Comparison of ENCODE assay signal across 27 cellular contexts in the genomic region with DNA sequence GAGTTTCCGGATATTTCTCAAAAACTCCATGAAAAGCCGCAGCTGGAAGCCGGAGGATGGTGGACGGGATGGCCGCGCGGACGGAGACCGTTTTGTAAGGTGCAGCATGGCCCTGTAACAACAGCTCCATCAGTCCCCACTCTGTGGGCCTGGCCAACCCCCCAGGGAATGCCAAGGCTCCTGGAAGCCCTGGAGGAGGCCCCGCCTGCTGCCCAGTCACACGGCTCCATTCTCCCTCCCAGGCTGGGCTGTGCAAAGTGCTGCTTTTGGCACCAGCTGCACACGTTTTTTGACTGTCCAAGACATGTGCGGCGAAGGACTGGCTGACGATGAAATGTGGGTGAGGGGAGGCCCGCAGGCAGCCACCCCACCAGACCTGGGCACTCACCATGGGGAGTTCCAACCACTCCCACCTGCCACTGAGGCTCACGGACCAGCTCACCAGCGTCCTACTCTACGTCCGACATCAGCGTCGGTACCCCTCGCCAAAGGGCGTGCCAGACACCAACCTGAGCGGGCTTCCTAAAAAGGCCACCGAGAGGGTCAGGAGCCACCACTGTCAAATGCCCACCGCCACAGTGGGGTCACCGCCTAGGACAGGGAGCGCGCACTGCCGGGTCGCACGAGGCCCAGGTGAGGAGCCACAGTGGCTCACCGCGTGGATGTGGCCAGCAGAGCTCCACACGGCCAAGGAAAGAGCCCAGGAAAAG.
"Had no signal": no experiment of that assay in that cellular context is flagged by ENCODE, and none has a peak within 500 bp of the region (broad histone marks: within the 10 kb centered on the region; RNA-seq: fewer than 3 reads in every experiment).

No MANE protein-coding gene starts in this region.

- H3K9ac ChIP-seq: neural progenitor cell had no signal

- H3K4me1 ChIP-seq: lower lobe of right lung, neural progenitor cell, sigmoid colon, testis, tibial artery, vagina had no signal

- H3K36me3 ChIP-seq: neural progenitor cell, ovary, vagina had no signal

- H3K9me3 ChIP-seq: lower lobe of right lung, mucosa of descending colon, ovary, psoas muscle, sigmoid colon, testis, tibial artery, vagina had no signal

- H3K27me3 ChIP-seq: neural progenitor cell, ovary, sigmoid colon, testis, tibial artery, vagina had no signal

- H3K27ac ChIP-seq: lower lobe of right lung, neural progenitor cell, ovary, psoas muscle, sigmoid colon, testis, tibial artery, vagina had no signal

- H3K4me2 ChIP-seq: neural progenitor cell had no signal

- H2AFZ ChIP-seq: neural progenitor cell had no signal

- FAIRE-seq: endometrium, frontal cortex had no signal

- DNase-seq: cerebellar nuclear complex; cortex of kidney; effector memory CD8-positive, alpha-beta T cell; erythroblast; hypothalamus; left colon; left ventricle myocardium superior; lower lobe of right lung; naive B cell; nucleus accumbens; ovary; psoas muscle; right cardiac atrium; sigmoid colon; stimulated activated CD4-positive, alpha-beta T cell treated with anti-CD3 and anti-CD28 coated beads, Interleukin-2, amount 100 ng/mL, for 24 hours; stimulated activated CD4-positive, alpha-beta T cell treated with anti-CD3 and anti-CD28 coated beads, Interleukin-4, amount 100 ng/mL, for 4 hours; stimulated activated naive CD8-positive, alpha-beta T cell treated with anti-CD3 and anti-CD28 coated beads, Interleukin-15, Interleukin-2, amounts not matched to agents 100 U/mL and 50 U/mL, for 24 hours; substantia nigra; testis; tibial artery had no signal

- H3K4me3 ChIP-seq: lower lobe of right lung, mucosa of descending colon, neural progenitor cell, ovary, psoas muscle, sigmoid colon, testis, tibial artery, vagina had no signal

- ATAC-seq: effector memory CD8-positive, alpha-beta T cell; left colon; left ventricle myocardium superior; mucosa of descending colon; natural killer cell treated with Interleukin-12 subunit alpha and Interleukin-12 subunit beta and Interleukin-15 and Interleukin-18, amount 100 ng/mL, for 72 hours; psoas muscle; stimulated activated memory B cell treated with anti-CD40 and anti-IgM and Interleukin-4, amounts not matched to agents 10 μg/mL and 1 μg/mL and 100 μg/mL, for 72 hours; stimulated activated naive CD8-positive, alpha-beta T cell treated with anti-CD3 and anti-CD28 coated beads, Interleukin-15, Interleukin-2, amounts not matched to agents 100 U/mL and 50 U/mL, for 24 hours had no signal
